In genomic region chr1:156961709-156962108, GRCh38 we compare ENCODE assay signal across 10 cellular contexts. TPM values are rescaled to one million over a fixed set of nuclear protein-coding genes. Genes with fewer than 3 reads are reported as not detected.
DNase-seq lines count a peak whose midpoint lies in the region; ATAC-seq and TF ChIP-seq lines count a peak whose summit lies in the region.
"Had no signal": no experiment of that assay in that cellular context is flagged by ENCODE, and none has a peak within 500 bp of the region (broad histone marks: within the 10 kb centered on the region; RNA-seq: fewer than 3 reads in every experiment).

No MANE protein-coding gene starts in this region.

- H3K9me2 ChIP-seq in PC-9 (ENCODE audit: insufficient read depth): no peaks in the 10 kb centered on the region

- no peak overlapping the region for H3K4me2 ChIP-seq in PC-9

- no peaks in the 10 kb centered on the region for H3K79me2 ChIP-seq in PC-9 (ENCODE audit: low read depth)

- CTCF ChIA-PET in PC-9 (lab: Charles Lee): no interaction called here

- ATAC-seq in HG02678 (IDR thresholded peaks at IDR 0.05; ENCODE audit: unreplicated experiment) (no peak), GM19023 (IDR thresholded peaks at IDR 0.05; ENCODE audit: unreplicated experiment) (no peak)

- H3F3A ChIP-seq in PC-9 (ENCODE audit: insufficient read depth, low read depth): peaks cover 28% of the 10 kb centered on the region

- peak; percentile 53 for DNase-seq in activated CD8-positive, alpha-beta memory T cell treated with anti-CD3 and anti-CD28 coated beads for 24 hours
- DNase-seq in activated CD8-positive, alpha-beta memory T cell treated with anti-CD3 and anti-CD28 coated beads, Interleukin-2, amount 50 U/mL, for 4 hours: no peak
- peak in 1 of 2 experiments; percentile 37 for DNase-seq in PC-9
- no peak for DNase-seq in astrocyte of the cerebellum (ENCODE audit: low read depth)
- peak; percentile 4 to 10 for DNase-seq in stimulated activated CD8-positive, alpha-beta memory T cell treated with anti-CD3 and anti-CD28 coated beads, Interleukin-15, amount 100 ng/mL, for 48 hours (ENCODE audit: low read depth in 2 of 2)
- DNase-seq in testis: no peak

- H3K27me3 ChIP-seq in PC-9 (ENCODE audit: insufficient read depth, low read depth) (no peaks in the 10 kb centered on the region), testis (no peaks in the 10 kb centered on the region)
- H3K27me3 ChIP-seq: SJSA1 had no signal

- H3K9me3 ChIP-seq in PC-9 (ENCODE audit: insufficient read depth, low read depth): no peaks in the 10 kb centered on the region
- H3K9me3 ChIP-seq in testis: no peaks in the 10 kb centered on the region
- H3K9me3 ChIP-seq: SJSA1 had no signal

- intact Hi-C loops in PC-9 (cut with micrococcal nuclease; ENCODE audit: unreplicated experiment) (loop anchor here (1.0 to 10.0 kb wide), 2 partner anchors 69 to 83 kb away; partner anchors contain the start of gene ARHGEF11), testis (cut with DNase I; ENCODE audit: low total_unique reads) (no loop called here)

- H3K36me3 ChIP-seq in PC-9 (ENCODE audit: low read depth) (peaks cover 6% of the 10 kb centered on the region; the same call in 1 of the 2 replicates), testis (ENCODE audit: low read depth, missing control alignments) (no peaks in the 10 kb centered on the region)

- peaks cover 41% of the 10 kb centered on the region for H3K4me1 ChIP-seq in PC-9 (replicated peaks; ENCODE audit: insufficient read depth)
- H3K4me1 ChIP-seq in testis: no peaks in the 10 kb centered on the region
- H3K4me1 ChIP-seq: SJSA1 had no signal

- H3K27ac ChIP-seq in PC-9: no peak overlapping the region
- H3K27ac ChIP-seq in testis: no peak overlapping the region
- H3K27ac ChIP-seq: SJSA1 had no signal

- POLR2A ChIA-PET in PC-9 (lab: Charles Lee; ENCODE audit: unreplicated experiment): no interaction called here

- TF ChIP-seq CTCF in PC-9 (conservative IDR thresholded peaks at IDR 0.05) (peak; percentile 53), astrocyte of the cerebellum (IDR thresholded peaks at IDR 0.05; ENCODE audit: low read depth, low read length, missing control alignments) (peak; percentile 29), testis (IDR thresholded peaks at IDR 0.05) (no peak)

- no TSS peak for BruUV-seq in PC-9 (replicated peaks; lab: Mats Ljungman, UMichigan)

- H3K4me3 ChIP-seq in PC-9 (no peak overlapping the region), astrocyte of the cerebellum (ENCODE audit: low read depth, low read length) (no peak overlapping the region), testis (no peak overlapping the region)
- H3K4me3 ChIP-seq: SJSA1 had no signal

- no peaks in the 10 kb centered on the region for H4K20me1 ChIP-seq in PC-9 (ENCODE audit: insufficient read depth)

- no peak overlapping the region for H2AFZ ChIP-seq in PC-9

- in situ Hi-C loops in astrocyte of the cerebellum (cut with HindIII; ENCODE audit: low sequenced_read_pairs): no loop called here

- WGBS in testis, 2 donors: 73% methylated on average over 4 of the region's 4 CpGs

- TF ChIP-seq POLR2A in testis (IDR thresholded peaks at IDR 0.05): no peak

RNA-seq across cellular contexts. Expression of gene LRRC71, which starts 41.3 kb away (rescaled TPM):
- not detected in 2 replicates for total RNA-seq in PC-9 (2021)
- total RNA-seq in testis: 10 to 100 TPM; 17.5 to 23.1 TPM
- 49.2 TPM for polyA plus RNA-seq in testis (ENCODE audit: insufficient read depth, low read depth, low replicate concordance)
- total RNA-seq: posterior vena cava, SJSA1 had no signal

Comparison
In these comparisons a context has a peak if more than half of its experiments do, and no peak if none do; other contexts are left out.
1. DNase-seq: peak in activated CD8-positive, alpha-beta memory T cell treated with anti-CD3 and anti-CD28 coated beads for 24 hours (single experiment) and stimulated activated CD8-positive, alpha-beta memory T cell treated with anti-CD3 and anti-CD28 coated beads, Interleukin-15, amount 100 ng/mL, for 48 hours (2 of 2); none in activated CD8-positive, alpha-beta memory T cell treated with anti-CD3 and anti-CD28 coated beads, Interleukin-2, amount 50 U/mL, for 4 hours (single experiment), astrocyte of the cerebellum (single experiment) and testis (single experiment).
2. CTCF ChIP-seq: peak in PC-9 (single experiment) and astrocyte of the cerebellum (single experiment); none in testis (0 of 3).
3. RNA of gene LRRC71, which starts 41.3 kb away (total RNA-seq): 17.5 to 23.1 TPM in testis; not detected in PC-9; every median in the first group is over 10 times any median in the second.